Comparison of ENCODE assay signal across 12 cellular contexts in genomic region chr6:142088858-142089216, GRCh38. TPM values are rescaled to one million over a fixed set of nuclear protein-coding genes. Genes with fewer than 3 reads are reported as not detected.
DNase-seq lines count a peak whose midpoint lies in the region; ATAC-seq, FAIRE-seq and TF ChIP-seq lines count a peak whose summit lies in the region.
"Had no signal": no experiment of that assay in that cellular context is flagged by ENCODE, and none has a peak within 500 bp of the region (broad histone marks: within the 10 kb centered on the region; RNA-seq: fewer than 3 reads in every experiment).

No MANE protein-coding gene starts in this region.

- ATAC-seq in left lobe of liver = peak; percentile 84
- no peak for ATAC-seq in GM19035 (IDR thresholded peaks at IDR 0.05; ENCODE audit: unreplicated experiment)

- TF ChIP-seq CTCF in mammary epithelial cell (conservative IDR thresholded peaks at IDR 0.05 in 1 of 2, IDR thresholded peaks at IDR 0.05 in 1 of 2; ENCODE audit: extremely low read depth in 1 of 2, insufficient read depth in 1 of 2, low read depth in 1 of 2, low read length in 2 of 2) = no peak

- DNase-seq in COLO829 (ENCODE audit: low spot score) = peak; percentile 18
- peak; percentile 67 for DNase-seq in mammary epithelial cell
- DNase-seq in left lobe of liver (ENCODE audit: low spot score) = no peak
- no peak for DNase-seq in DMS114 treated with DMSO at 0.1 percent for 48 hours (lab: John Stamatoyannopoulos, UW; ENCODE audit: unreplicated experiment)
- no peak for DNase-seq in stimulated activated naive CD4-positive, alpha-beta T cell treated with Interleukin-2 at 50 U/mL for 16 hours (lab: John Stamatoyannopoulos, UW)
- no peak for DNase-seq in GM19239 (ENCODE audit: insufficient read length, low spot score)
- DNase-seq: NCI-H2029 had no signal

- H3K9ac ChIP-seq in HUES64 (ENCODE audit: low read depth, low read length) (no peak overlapping the region), mammary epithelial cell (ENCODE audit: insufficient read depth, low read length) (no peak overlapping the region)

- H2AFZ ChIP-seq in mammary epithelial cell (ENCODE audit: low read depth, low read length) = no peak overlapping the region

- CTCF ChIA-PET in mammary epithelial cell (lab: Charles Lee; ENCODE audit: low non-redundant PET) = no interaction called here

- dilution Hi-C loops in mammary epithelial cell (cut with HindIII; ENCODE audit: low sequenced_read_pairs) = no loop called here

- H4K20me1 ChIP-seq in mammary epithelial cell (ENCODE audit: insufficient read depth, low read length) = no peaks in the 10 kb centered on the region

- 42% methylated on average over 14 of the region's 14 CpGs for WGBS in HUES64
- 7% methylated on average over 11 of the region's 14 CpGs for WGBS in mammary epithelial cell (ENCODE audit: low coverage, missing lambda C conversion rate)

- no TSS peak for BruUV-seq in mammary epithelial cell (replicated peaks; lab: Mats Ljungman, UMichigan)

- no peak for FAIRE-seq in GM19239 (lab: Jason Lieb, UNC)
- FAIRE-seq: colon had no signal

- H3K27ac ChIP-seq in HUES64 (ENCODE audit: low read depth, low read length) (no peak overlapping the region), mammary epithelial cell (ENCODE audit: insufficient read depth, low read depth, low read length) (no peak overlapping the region)
- H3K27ac ChIP-seq: VCaP had no signal

- H3K27me3 ChIP-seq in HUES64 (ENCODE audit: insufficient read depth, low read length) = peaks cover 20% of the 10 kb centered on the region
- no peaks in the 10 kb centered on the region for H3K27me3 ChIP-seq in mammary epithelial cell (ENCODE audit: insufficient read depth, low read length)

- in situ Hi-C loops in mammary epithelial cell (cut with MboI; ENCODE audit: low sequenced_read_pairs in 2 of 2) = no loop called here

- H3K9me3 ChIP-seq in HUES64 (ENCODE audit: insufficient read depth, low read depth, low read length) = no peaks in the 10 kb centered on the region
- no peaks in the 10 kb centered on the region for H3K9me3 ChIP-seq in mammary epithelial cell (replicated peaks; ENCODE audit: insufficient read depth, low read length)

- H3K36me3 ChIP-seq in HUES64 (ENCODE audit: insufficient read depth, low read length) = no peaks in the 10 kb centered on the region
- no peaks in the 10 kb centered on the region for H3K36me3 ChIP-seq in mammary epithelial cell (ENCODE audit: insufficient read depth, low read length)

- no peaks in the 10 kb centered on the region for H3K79me2 ChIP-seq in mammary epithelial cell (ENCODE audit: insufficient read depth, low read length)

- peak overlapping the region; percentile 47 for H3K4me3 ChIP-seq in HUES64 (ENCODE audit: low read length)
- H3K4me3 ChIP-seq in mammary epithelial cell (replicated peaks in 1 of 3; ENCODE audit: insufficient read depth in 1 of 3, low read depth in 2 of 3, low read length in 3 of 3) = no peak overlapping the region

- H3K4me2 ChIP-seq in mammary epithelial cell (ENCODE audit: insufficient read depth, low read depth, low read length) = no peak overlapping the region

- intact Hi-C loops in mammary epithelial cell (cut with micrococcal nuclease) = no loop called here

- no peaks in the 10 kb centered on the region for H3K4me1 ChIP-seq in HUES64 (ENCODE audit: insufficient read depth, low read length)
- H3K4me1 ChIP-seq in mammary epithelial cell (ENCODE audit: insufficient read depth, low read length) = no peaks in the 10 kb centered on the region

RNA-seq across cellular contexts. Expression of gene GJE1, which starts 43.9 kb away (rescaled TPM):
- polyA plus RNA-seq in HUES64 (2013, experiment 1 of 2) = not detected
- not detected for polyA plus RNA-seq in HUES64 (2013, experiment 2 of 2)
- total RNA-seq in mammary epithelial cell = not detected
- not detected for polyA plus RNA-seq in mammary epithelial cell
- polyA minus RNA-seq in mammary epithelial cell = not detected
- not detected for total RNA-seq in left lobe of liver
- total RNA-seq: osteoblast had no signal

RNA-seq across cellular contexts. Expression of gene NMBR, which starts 58.1 kb away (rescaled TPM):
- not detected for polyA plus RNA-seq in HUES64 (2013, experiment 1 of 2)
- not detected for polyA plus RNA-seq in HUES64 (2013, experiment 2 of 2)
- not detected for total RNA-seq in mammary epithelial cell
- polyA plus RNA-seq in mammary epithelial cell = 0.03 TPM
- not detected for polyA minus RNA-seq in mammary epithelial cell
- total RNA-seq in left lobe of liver = not detected
- total RNA-seq: osteoblast had no signal

RNA-seq across cellular contexts. Expression of gene VTA1, which starts 58.2 kb away (rescaled TPM):
- 66.6 TPM for polyA plus RNA-seq in HUES64 (2013, experiment 1 of 2)
- 61.2 TPM for polyA plus RNA-seq in HUES64 (2013, experiment 2 of 2)
- 10 to 100 TPM; 52.8 to 96.7 TPM for total RNA-seq in mammary epithelial cell
- polyA plus RNA-seq in mammary epithelial cell = 71.7 TPM
- 77.7 TPM for polyA minus RNA-seq in mammary epithelial cell
- total RNA-seq in left lobe of liver = 16.7 TPM

Comparison
In these comparisons a context has a peak if more than half of its experiments do, and no peak if none do; other contexts are left out.
1. DNase-seq: peak in COLO829 (single experiment) and mammary epithelial cell (single experiment); none in left lobe of liver (single experiment), DMS114 treated with DMSO at 0.1 percent for 48 hours (single experiment), stimulated activated naive CD4-positive, alpha-beta T cell treated with Interleukin-2 at 50 U/mL for 16 hours (single experiment) and GM19239 (single experiment).